ENCODE assay signal across 1 cellular context in the genomic region with DNA sequence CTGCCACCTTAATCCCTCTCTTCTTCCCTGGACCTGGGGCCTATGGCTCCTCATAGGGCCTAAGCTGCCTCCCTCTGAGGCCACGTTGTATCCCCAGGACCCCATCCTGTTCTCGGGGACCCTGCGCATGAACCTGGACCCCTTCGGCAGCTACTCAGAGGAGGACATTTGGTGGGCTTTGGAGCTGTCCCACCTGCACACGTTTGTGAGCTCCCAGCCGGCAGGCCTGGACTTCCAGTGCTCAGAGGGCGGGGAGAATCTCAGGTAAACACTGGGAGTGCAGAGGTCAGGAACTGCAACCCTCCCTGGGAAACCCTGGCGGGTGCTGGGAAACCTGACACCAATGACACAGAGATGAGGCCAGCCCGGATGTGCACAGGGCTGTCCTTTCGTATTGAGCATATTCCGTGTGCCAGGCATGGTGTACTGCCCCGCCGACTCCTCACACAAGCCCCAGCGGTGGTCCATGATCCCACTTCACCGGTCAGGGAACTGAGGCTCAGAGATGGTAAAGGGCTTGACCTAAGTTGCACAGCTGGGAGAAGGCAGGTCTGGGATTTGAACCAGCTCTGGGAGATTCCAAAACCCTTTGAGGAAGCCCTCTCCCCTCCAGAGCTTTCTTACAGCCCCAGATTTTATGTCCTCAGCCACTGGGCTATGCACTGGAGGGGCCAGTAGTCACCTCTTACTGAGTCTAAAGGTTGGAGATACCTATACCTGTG.
TF ChIP-seq lines count a peak whose summit lies in the region.

No MANE protein-coding gene starts in this region.

TF ChIP-seq in IMR-90, 13 proteins besides CTCF, POLR2A, EP300 and RAD21:
- TF ChIP-seq MXI1 (IDR thresholded peaks at IDR 0.05; ENCODE audit: borderline replicate concordance, low read depth, low read length) (no peak), MAZ (IDR thresholded peaks at IDR 0.05; ENCODE audit: borderline replicate concordance, low read depth, low read length) (no peak), NFE2L2 (IDR thresholded peaks at IDR 0.05; ENCODE audit: low read depth, low read length) (no peak), RFX5 (IDR thresholded peaks at IDR 0.05; ENCODE audit: low read depth, low read length) (no peak), RCOR1 (IDR thresholded peaks at IDR 0.05; ENCODE audit: insufficient replicate concordance, low read length) (no peak), MAFK (IDR thresholded peaks at IDR 0.05; ENCODE audit: low read depth, low read length) (no peak), CHD1 (IDR thresholded peaks at IDR 0.05; ENCODE audit: low read depth, low read length) (no peak), FOS (IDR thresholded peaks at IDR 0.05; ENCODE audit: low read depth, low read length) (no peak), BHLHE40 (IDR thresholded peaks at IDR 0.05; ENCODE audit: low read depth, low read length) (no peak), CEBPB (IDR thresholded peaks at IDR 0.05; ENCODE audit: low read depth, low read length) (no peak), SMC3 (IDR thresholded peaks at IDR 0.05; ENCODE audit: low read depth, low read length) (no peak)
- TF ChIP-seq, protein P1, sequence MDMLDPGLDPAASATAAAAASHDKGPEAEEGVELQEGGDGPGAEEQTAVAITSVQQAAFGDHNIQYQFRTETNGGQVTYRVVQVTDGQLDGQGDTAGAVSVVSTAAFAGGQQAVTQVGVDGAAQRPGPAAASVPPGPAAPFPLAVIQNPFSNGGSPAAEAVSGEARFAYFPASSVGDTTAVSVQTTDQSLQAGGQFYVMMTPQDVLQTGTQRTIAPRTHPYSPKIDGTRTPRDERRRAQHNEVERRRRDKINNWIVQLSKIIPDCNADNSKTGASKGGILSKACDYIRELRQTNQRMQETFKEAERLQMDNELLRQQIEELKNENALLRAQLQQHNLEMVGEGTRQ (IDR thresholded peaks at IDR 0.05; ENCODE audit: low read depth, low read length), result no peak
- TF ChIP-seq, protein P2, sequence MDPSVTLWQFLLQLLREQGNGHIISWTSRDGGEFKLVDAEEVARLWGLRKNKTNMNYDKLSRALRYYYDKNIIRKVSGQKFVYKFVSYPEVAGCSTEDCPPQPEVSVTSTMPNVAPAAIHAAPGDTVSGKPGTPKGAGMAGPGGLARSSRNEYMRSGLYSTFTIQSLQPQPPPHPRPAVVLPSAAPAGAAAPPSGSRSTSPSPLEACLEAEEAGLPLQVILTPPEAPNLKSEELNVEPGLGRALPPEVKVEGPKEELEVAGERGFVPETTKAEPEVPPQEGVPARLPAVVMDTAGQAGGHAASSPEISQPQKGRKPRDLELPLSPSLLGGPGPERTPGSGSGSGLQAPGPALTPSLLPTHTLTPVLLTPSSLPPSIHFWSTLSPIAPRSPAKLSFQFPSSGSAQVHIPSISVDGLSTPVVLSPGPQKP (IDR thresholded peaks at IDR 0.05; ENCODE audit: borderline replicate concordance, low read depth, low read length), result no peak
